8 cellular contexts compared by ENCODE assay signal in genomic region chr17:81512984-81513668, GRCh38.
A peak's percentile ranks its signal among the peaks of the same experiment; 100 is the strongest.
DNase-seq lines count a peak whose midpoint lies in the region; ATAC-seq and TF ChIP-seq lines count a peak whose summit lies in the region.

No MANE protein-coding gene starts in this region.

- peaks cover 66% of the 10 kb centered on the region for H3K36me3 Mint-ChIP-seq in effector memory CD8-positive, alpha-beta T cell (ENCODE audit: insufficient read depth)

- no peaks in the 10 kb centered on the region for H3K27me3 Mint-ChIP-seq in effector memory CD8-positive, alpha-beta T cell
- H3K27me3 Mint-ChIP-seq in stimulated activated naive CD8-positive, alpha-beta T cell treated with anti-CD3 and anti-CD28 coated beads, Interleukin-15, amount 100 ng/mL, for 72 hours: no peaks in the 10 kb centered on the region

- H3K27ac Mint-ChIP-seq in effector memory CD8-positive, alpha-beta T cell: peak overlapping the region; percentile 90 to 93
- peak overlapping the region; percentile 92 to 95 for H3K27ac Mint-ChIP-seq in stimulated activated naive CD8-positive, alpha-beta T cell treated with anti-CD3 and anti-CD28 coated beads, Interleukin-15, amount 100 ng/mL, for 72 hours

- H3K4me3 Mint-ChIP-seq in effector memory CD8-positive, alpha-beta T cell: peak overlapping the region; percentile 90 to 94
- peak overlapping the region; percentile 95 to 98 for H3K4me3 Mint-ChIP-seq in stimulated activated naive CD8-positive, alpha-beta T cell treated with anti-CD3 and anti-CD28 coated beads, Interleukin-15, amount 100 ng/mL, for 72 hours

- ATAC-seq in GM19351 (IDR thresholded peaks at IDR 0.05; ENCODE audit: unreplicated experiment) (peak; percentile 3), HG02571 (IDR thresholded peaks at IDR 0.05; ENCODE audit: unreplicated experiment) (no peak)
- peak; percentile 41 for ATAC-seq in effector memory CD8-positive, alpha-beta T cell (replicated peaks)
- peak; percentile 62 for ATAC-seq in stimulated activated naive CD8-positive, alpha-beta T cell treated with anti-CD3 and anti-CD28 coated beads, Interleukin-15, amount 100 ng/mL, for 72 hours

- peak; percentile 55 for DNase-seq in AG10803 (ENCODE audit: low read depth)
- peak; percentile 75 to 80 for DNase-seq in NCI-H2081 (lab: John Stamatoyannopoulos, UW)
- peak; percentile 44 to 49 for DNase-seq in activated CD4-positive, alpha-beta T cell treated with anti-CD3 and anti-CD28 coated beads, Interleukin-2, amount 50 U/mL, for 4 hours
- peak; percentile 59 to 64 (median 60) for DNase-seq in effector memory CD8-positive, alpha-beta T cell
- peak; percentile 68 for DNase-seq in midbrain (lab: John Stamatoyannopoulos, UW)
- DNase-seq in stimulated activated naive CD8-positive, alpha-beta T cell treated with anti-CD3 and anti-CD28 coated beads, Interleukin-15, amount 100 ng/mL, for 72 hours: peak; percentile 88 to 89

- no peak for TF ChIP-seq CTCF in AG10803 (conservative IDR thresholded peaks at IDR 0.05; ENCODE audit: low read length)

- H3K4me3 ChIP-seq in AG10803 (ENCODE audit: low read length): peak overlapping the region; percentile 69

- peaks cover 59 to 61% of the 10 kb centered on the region in 2 donors for H3K4me1 Mint-ChIP-seq in effector memory CD8-positive, alpha-beta T cell (ENCODE audit: low read depth in 2 of 2)
- H3K4me1 Mint-ChIP-seq in stimulated activated naive CD8-positive, alpha-beta T cell treated with anti-CD3 and anti-CD28 coated beads, Interleukin-15, amount 100 ng/mL, for 72 hours: peaks cover 63% of the 10 kb centered on the region

- no peaks in the 10 kb centered on the region for H3K9me3 Mint-ChIP-seq in effector memory CD8-positive, alpha-beta T cell
- no peaks in the 10 kb centered on the region for H3K9me3 Mint-ChIP-seq in stimulated activated naive CD8-positive, alpha-beta T cell treated with anti-CD3 and anti-CD28 coated beads, Interleukin-15, amount 100 ng/mL, for 72 hours
